Comparison of ENCODE assay signal across 13 cellular contexts in genomic region chr15:67708500-67708899, GRCh38.
DNase-seq lines count a peak whose midpoint lies in the region; ATAC-seq and TF ChIP-seq lines count a peak whose summit lies in the region.
"Had no signal": no experiment of that assay in that cellular context is flagged by ENCODE, and none has a peak within 500 bp of the region (broad histone marks: within the 10 kb centered on the region; RNA-seq: fewer than 3 reads in every experiment).

No MANE protein-coding gene starts in this region.

- H3K27me3 ChIP-seq in adrenal gland (no peaks in the 10 kb centered on the region), left lung (no peaks in the 10 kb centered on the region)

- H3K36me3 Mint-ChIP-seq in WTC11: no peaks in the 10 kb centered on the region

- POLR2A ChIA-PET in WTC11 (lab: Charles Lee): no interaction called here

- H3K4me3 Mint-ChIP-seq in WTC11: no peak overlapping the region
- H3K4me3 Mint-ChIP-seq: CD14-positive monocyte; CD8-positive, alpha-beta memory T cell; IgD-negative memory B cell had no signal

- H3K4me1 ChIP-seq in adrenal gland (replicated peaks in 1 of 2): no peaks in the 10 kb centered on the region
- H3K4me1 ChIP-seq in left lung: no peaks in the 10 kb centered on the region
- H3K4me1 ChIP-seq: Caco-2 had no signal

- DNase-seq in NCI-H1417 (lab: John Stamatoyannopoulos, UW) (peak in 2 of 3 experiments; percentile 35 to 68), NCI-H1417 treated with DMSO at 0.1 percent for 48 hours (lab: John Stamatoyannopoulos, UW) (no peak), NB4 (ENCODE audit: low read depth) (peak; percentile 46), WTC11 (ENCODE audit: low spot score) (no peak), adrenal gland (no peak), NCI-H2107 (lab: John Stamatoyannopoulos, UW) (no peak), left lung (no peak)
- DNase-seq: Caco-2; CD8-positive, alpha-beta memory T cell had no signal

- TF ChIP-seq POLR2A in NB4 (IDR thresholded peaks at IDR 0.05; ENCODE audit: extremely low read depth, insufficient read length) (no peak), adrenal gland (IDR thresholded peaks at IDR 0.05) (no peak)

- H3K4me1 Mint-ChIP-seq in WTC11: peaks cover 30% of the 10 kb centered on the region
- H3K4me1 Mint-ChIP-seq: CD14-positive monocyte; CD8-positive, alpha-beta memory T cell; IgD-negative memory B cell had no signal

- no peak for TF ChIP-seq CTCF in NB4 (IDR thresholded peaks at IDR 0.05; ENCODE audit: low read depth, low read length)
- TF ChIP-seq CTCF in WTC11 (IDR thresholded peaks at IDR 0.05): no peak
- TF ChIP-seq CTCF in adrenal gland (IDR thresholded peaks at IDR 0.05): no peak
- no peak for TF ChIP-seq CTCF in left lung (IDR thresholded peaks at IDR 0.05)

- H3K27ac Mint-ChIP-seq in WTC11: no peak overlapping the region
- H3K27ac Mint-ChIP-seq: CD14-positive monocyte; CD8-positive, alpha-beta memory T cell; IgD-negative memory B cell had no signal

- intact Hi-C loops in adrenal gland (cut with DNase I) (no loop called here), left lung (cut with DNase I) (no loop called here)

- CTCF ChIA-PET in WTC11 (lab: Charles Lee): no interaction called here

- 93 to 98% (median 93%) methylated on average over 4 of the region's 4 CpGs for WGBS in adrenal gland, 4 donors

- H3K27me3 Mint-ChIP-seq in WTC11 (ENCODE audit: low read depth): no peaks in the 10 kb centered on the region
- H3K27me3 Mint-ChIP-seq: CD8-positive, alpha-beta memory T cell; IgD-negative memory B cell had no signal

- ATAC-seq in WTC11 (no peak), left lung (no peak)
- ATAC-seq: HCT116 had no signal

- H3K4me3 ChIP-seq in NB4 (ENCODE audit: low read depth, low read length): no peak overlapping the region
- no peak overlapping the region for H3K4me3 ChIP-seq in adrenal gland
- no peak overlapping the region for H3K4me3 ChIP-seq in left lung

- no peaks in the 10 kb centered on the region for H3K9me3 ChIP-seq in adrenal gland (replicated peaks in 1 of 3)
- no peaks in the 10 kb centered on the region for H3K9me3 ChIP-seq in left lung
- H3K9me3 ChIP-seq: Caco-2 had no signal

- H3K36me3 ChIP-seq in adrenal gland (replicated peaks in 1 of 2) (no peaks in the 10 kb centered on the region), left lung (peaks cover 0 to 12% of the 10 kb centered on the region in 2 donors)

- H3K27ac ChIP-seq in adrenal gland (no peak overlapping the region), left lung (no peak overlapping the region)
- H3K27ac ChIP-seq: 22Rv1 had no signal

- H3K9me3 Mint-ChIP-seq in WTC11: no peaks in the 10 kb centered on the region
- H3K9me3 Mint-ChIP-seq: CD8-positive, alpha-beta memory T cell had no signal

TF ChIP-seq in WTC11, 78 proteins besides CTCF, POLR2A, EP300 and RAD21:
- TF ChIP-seq SOX15 (CRISPR knock-in tag; IDR thresholded peaks at IDR 0.05) (no peak), ZNF121 (CRISPR knock-in tag; IDR thresholded peaks at IDR 0.05) (0 out of 2 replicates have a peak, but pooled peaks have one; percentile 54), ZNF219 (CRISPR knock-in tag; IDR thresholded peaks at IDR 0.05; ENCODE audit: borderline replicate concordance) (no peak), RELA (CRISPR knock-in tag; IDR thresholded peaks at IDR 0.05; ENCODE audit: borderline replicate concordance) (no peak)
- TF ChIP-seq, protein P1, sequence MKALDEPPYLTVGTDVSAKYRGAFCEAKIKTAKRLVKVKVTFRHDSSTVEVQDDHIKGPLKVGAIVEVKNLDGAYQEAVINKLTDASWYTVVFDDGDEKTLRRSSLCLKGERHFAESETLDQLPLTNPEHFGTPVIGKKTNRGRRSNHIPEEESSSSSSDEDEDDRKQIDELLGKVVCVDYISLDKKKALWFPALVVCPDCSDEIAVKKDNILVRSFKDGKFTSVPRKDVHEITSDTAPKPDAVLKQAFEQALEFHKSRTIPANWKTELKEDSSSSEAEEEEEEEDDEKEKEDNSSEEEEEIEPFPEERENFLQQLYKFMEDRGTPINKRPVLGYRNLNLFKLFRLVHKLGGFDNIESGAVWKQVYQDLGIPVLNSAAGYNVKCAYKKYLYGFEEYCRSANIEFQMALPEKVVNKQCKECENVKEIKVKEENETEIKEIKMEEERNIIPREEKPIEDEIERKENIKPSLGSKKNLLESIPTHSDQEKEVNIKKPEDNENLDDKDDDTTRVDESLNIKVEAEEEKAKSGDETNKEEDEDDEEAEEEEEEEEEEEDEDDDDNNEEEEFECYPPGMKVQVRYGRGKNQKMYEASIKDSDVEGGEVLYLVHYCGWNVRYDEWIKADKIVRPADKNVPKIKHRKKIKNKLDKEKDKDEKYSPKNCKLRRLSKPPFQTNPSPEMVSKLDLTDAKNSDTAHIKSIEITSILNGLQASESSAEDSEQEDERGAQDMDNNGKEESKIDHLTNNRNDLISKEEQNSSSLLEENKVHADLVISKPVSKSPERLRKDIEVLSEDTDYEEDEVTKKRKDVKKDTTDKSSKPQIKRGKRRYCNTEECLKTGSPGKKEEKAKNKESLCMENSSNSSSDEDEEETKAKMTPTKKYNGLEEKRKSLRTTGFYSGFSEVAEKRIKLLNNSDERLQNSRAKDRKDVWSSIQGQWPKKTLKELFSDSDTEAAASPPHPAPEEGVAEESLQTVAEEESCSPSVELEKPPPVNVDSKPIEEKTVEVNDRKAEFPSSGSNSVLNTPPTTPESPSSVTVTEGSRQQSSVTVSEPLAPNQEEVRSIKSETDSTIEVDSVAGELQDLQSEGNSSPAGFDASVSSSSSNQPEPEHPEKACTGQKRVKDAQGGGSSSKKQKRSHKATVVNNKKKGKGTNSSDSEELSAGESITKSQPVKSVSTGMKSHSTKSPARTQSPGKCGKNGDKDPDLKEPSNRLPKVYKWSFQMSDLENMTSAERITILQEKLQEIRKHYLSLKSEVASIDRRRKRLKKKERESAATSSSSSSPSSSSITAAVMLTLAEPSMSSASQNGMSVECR (CRISPR knock-in tag; IDR thresholded peaks at IDR 0.05; ENCODE audit: borderline replicate concordance): no peak
- TF ChIP-seq, protein P2, sequence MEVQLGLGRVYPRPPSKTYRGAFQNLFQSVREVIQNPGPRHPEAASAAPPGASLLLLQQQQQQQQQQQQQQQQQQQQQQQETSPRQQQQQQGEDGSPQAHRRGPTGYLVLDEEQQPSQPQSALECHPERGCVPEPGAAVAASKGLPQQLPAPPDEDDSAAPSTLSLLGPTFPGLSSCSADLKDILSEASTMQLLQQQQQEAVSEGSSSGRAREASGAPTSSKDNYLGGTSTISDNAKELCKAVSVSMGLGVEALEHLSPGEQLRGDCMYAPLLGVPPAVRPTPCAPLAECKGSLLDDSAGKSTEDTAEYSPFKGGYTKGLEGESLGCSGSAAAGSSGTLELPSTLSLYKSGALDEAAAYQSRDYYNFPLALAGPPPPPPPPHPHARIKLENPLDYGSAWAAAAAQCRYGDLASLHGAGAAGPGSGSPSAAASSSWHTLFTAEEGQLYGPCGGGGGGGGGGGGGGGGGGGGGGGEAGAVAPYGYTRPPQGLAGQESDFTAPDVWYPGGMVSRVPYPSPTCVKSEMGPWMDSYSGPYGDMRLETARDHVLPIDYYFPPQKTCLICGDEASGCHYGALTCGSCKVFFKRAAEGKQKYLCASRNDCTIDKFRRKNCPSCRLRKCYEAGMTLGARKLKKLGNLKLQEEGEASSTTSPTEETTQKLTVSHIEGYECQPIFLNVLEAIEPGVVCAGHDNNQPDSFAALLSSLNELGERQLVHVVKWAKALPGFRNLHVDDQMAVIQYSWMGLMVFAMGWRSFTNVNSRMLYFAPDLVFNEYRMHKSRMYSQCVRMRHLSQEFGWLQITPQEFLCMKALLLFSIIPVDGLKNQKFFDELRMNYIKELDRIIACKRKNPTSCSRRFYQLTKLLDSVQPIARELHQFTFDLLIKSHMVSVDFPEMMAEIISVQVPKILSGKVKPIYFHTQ (CRISPR knock-in tag; IDR thresholded peaks at IDR 0.05): no peak

Comparison
In these comparisons a context has a peak if more than half of its experiments do, and no peak if none do; other contexts are left out.
1. DNase-seq: peak in NCI-H1417 (2 of 3) and NB4 (single experiment); none in NCI-H1417 treated with DMSO at 0.1 percent for 48 hours (single experiment), WTC11 (single experiment), adrenal gland (0 of 7), NCI-H2107 (single experiment) and left lung (0 of 2).